In the genomic region with DNA sequence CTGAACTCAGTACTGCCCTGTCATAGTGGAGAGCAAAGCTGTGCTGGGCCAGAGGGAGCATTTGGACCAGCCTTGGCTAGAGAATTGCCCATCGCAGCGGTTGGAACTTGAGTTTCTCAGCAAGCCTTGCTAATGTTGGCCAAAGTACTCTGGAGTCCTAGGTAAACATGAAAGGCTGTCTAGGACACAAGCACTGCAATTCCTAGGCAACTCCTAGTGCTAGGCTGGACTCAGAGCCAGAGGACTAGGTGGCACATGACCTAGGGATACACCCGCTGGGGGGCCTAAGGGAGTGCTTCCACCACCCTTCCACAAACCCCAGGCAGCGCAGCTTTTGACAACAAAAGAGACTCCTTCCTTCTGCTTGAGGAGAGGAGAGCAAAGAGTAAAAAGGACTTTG, we compare ENCODE assay signal across 15 cellular contexts.
"Had no signal": no experiment of that assay in that cellular context is flagged by ENCODE, and none has a peak within 500 bp of the region (broad histone marks: within the 10 kb centered on the region; RNA-seq: fewer than 3 reads in every experiment).

No MANE protein-coding gene starts in this region.

- H3K27me3 Mint-ChIP-seq: activated CD4-positive, alpha-beta T cell treated with anti-CD3 and anti-CD28 coated beads, Interleukin-2, amount 10 ng/mL, durations not matched to agents 24 days and 14 days; effector memory CD8-positive, alpha-beta T cell had no signal

- ATAC-seq: activated CD8-positive, alpha-beta T cell treated with anti-CD3 and anti-CD28 coated beads, Interleukin-2, amount 10 ng/mL, durations not matched to agents 7 days and 5 days; effector memory CD8-positive, alpha-beta T cell; left ventricle myocardium superior; sciatic nerve had no signal

- H3K4me3 Mint-ChIP-seq: activated CD4-positive, alpha-beta T cell treated with anti-CD3 and anti-CD28 coated beads, Interleukin-2, amount 10 ng/mL, durations not matched to agents 24 days and 14 days; activated CD8-positive, alpha-beta T cell treated with anti-CD3 and anti-CD28 coated beads, Interleukin-2, amount 10 ng/mL, durations not matched to agents 7 days and 5 days; effector memory CD8-positive, alpha-beta T cell; nephron progenitor cell had no signal

- H3K27ac ChIP-seq: breast epithelium had no signal

- DNase-seq: activated CD4-positive, alpha-beta T cell treated with anti-CD3 and anti-CD28 coated beads, Interleukin-2, amount 10 ng/mL, durations not matched to agents 24 days and 14 days; activated CD4-positive, CD25-positive, alpha-beta regulatory T cell; activated CD8-positive, alpha-beta memory T cell treated with anti-CD3 and anti-CD28 coated beads, Interleukin-2, amount 50 U/mL, for 4 hours; activated CD8-positive, alpha-beta T cell treated with anti-CD3 and anti-CD28 coated beads, Interleukin-2, amount 10 ng/mL, durations not matched to agents 7 days and 5 days; activated T-cell treated with anti-CD3 and anti-CD28 coated beads, Interleukin-2, amount 50 U/mL, for 48 hours; anterior cingulate cortex; dermis blood vessel endothelial cell; effector memory CD8-positive, alpha-beta T cell; hippocampal formation; left ventricle myocardium superior; nephron progenitor cell; stimulated activated CD4-positive, alpha-beta T cell treated with anti-CD3 and anti-CD28 coated beads, Interleukin-12 subunit alpha, Interleukin-12 subunit beta, amount 100 ng/mL, for 4 hours; stimulated activated CD4-positive, alpha-beta T cell treated with anti-CD3 and anti-CD28 coated beads, Interleukin-2, amount 100 ng/mL, for 24 hours had no signal

- H3K4me1 Mint-ChIP-seq: nephron progenitor cell had no signal

- H3K9me3 ChIP-seq: breast epithelium had no signal

- H3K4me3 ChIP-seq: breast epithelium had no signal

- H3K27me3 ChIP-seq: breast epithelium had no signal

- H3K36me3 ChIP-seq: breast epithelium had no signal

- H3K4me1 ChIP-seq: breast epithelium had no signal

- H3K27ac Mint-ChIP-seq: activated CD4-positive, alpha-beta T cell treated with anti-CD3 and anti-CD28 coated beads, Interleukin-2, amount 10 ng/mL, durations not matched to agents 24 days and 14 days; activated CD8-positive, alpha-beta T cell treated with anti-CD3 and anti-CD28 coated beads, Interleukin-2, amount 10 ng/mL, durations not matched to agents 7 days and 5 days; effector memory CD8-positive, alpha-beta T cell; nephron progenitor cell had no signal

- H3K9me3 Mint-ChIP-seq: activated CD4-positive, alpha-beta T cell treated with anti-CD3 and anti-CD28 coated beads, Interleukin-2, amount 10 ng/mL, durations not matched to agents 24 days and 14 days had no signal
